Comparison of ENCODE assay signal across 8 cellular contexts in the genomic region with DNA sequence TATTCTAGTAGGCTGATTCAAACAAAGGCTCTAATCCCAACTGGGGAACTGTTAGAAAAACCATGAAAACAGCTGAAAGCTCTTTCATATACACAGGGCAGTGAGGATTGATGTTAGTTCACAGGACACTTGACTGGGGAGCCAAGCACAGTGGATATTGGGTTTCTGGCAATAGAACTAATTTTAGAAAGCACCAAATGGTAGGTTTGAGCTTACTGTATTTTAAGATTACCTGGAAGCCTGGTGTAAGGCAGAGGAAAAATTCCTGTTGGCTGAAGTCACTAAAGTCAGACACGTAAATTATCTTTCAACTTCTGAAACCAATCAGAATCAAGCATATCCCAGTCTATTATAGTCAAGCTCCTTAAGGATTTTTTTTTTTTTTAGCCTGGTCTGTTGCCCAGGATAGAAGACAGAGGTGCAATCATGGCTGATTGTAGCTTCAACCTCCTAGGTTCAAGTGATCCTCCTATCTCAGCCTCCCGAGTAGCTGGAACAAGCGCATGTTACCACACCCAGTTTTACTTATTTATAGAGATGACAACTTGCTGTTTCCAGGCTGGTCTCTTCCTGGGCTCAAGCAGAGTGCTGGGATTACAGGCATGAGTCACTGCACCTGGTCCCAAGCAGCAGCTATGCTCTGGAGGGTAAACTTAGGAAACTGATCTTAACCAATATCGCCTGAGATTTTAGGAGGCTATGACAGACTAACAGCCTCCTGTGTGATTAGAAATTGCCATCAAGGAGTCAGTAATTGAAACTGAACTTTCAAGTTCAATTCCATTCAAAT. TPM values are rescaled to one million over a fixed set of nuclear protein-coding genes. Genes with fewer than 3 reads are reported as not detected.
DNase-seq lines count a peak whose midpoint lies in the region; ATAC-seq lines count a peak whose summit lies in the region.

No MANE protein-coding gene starts in this region.

- peak overlapping the region; percentile 99 for H3K27ac Mint-ChIP-seq in activated T-cell treated with anti-CD3 and anti-CD28 coated beads, Interleukin-2, amount 50 U/mL, for 72 hours

- no peak overlapping the region for H3K27ac ChIP-seq in iPS-20b (ENCODE audit: low read length)

- DNase-seq in stimulated activated CD4-positive, alpha-beta T cell treated with anti-CD3 and anti-CD28 coated beads, Interleukin-15, amount 100 ng/mL, for 24 hours, result peak; percentile 33
- DNase-seq in stimulated activated CD4-positive, alpha-beta T cell treated with anti-CD3 and anti-CD28 coated beads, Interleukin-4, amount 100 ng/mL, for 24 hours, result no peak
- DNase-seq in activated T-cell treated with anti-CD3 and anti-CD28 coated beads, Interleukin-2, amount 50 U/mL, for 72 hours, result no peak
- DNase-seq in stimulated activated CD4-positive, alpha-beta T cell treated with anti-CD3 and anti-CD28 coated beads, Interleukin-12 subunit alpha, Interleukin-12 subunit beta, amount 100 ng/mL, for 4 hours, result no peak

- peaks cover 43% of the 10 kb centered on the region for H3K36me3 ChIP-seq in iPS-20b (ENCODE audit: insufficient read depth, low read depth, low read length)

- peak overlapping the region; percentile 99 to 100 for H3K4me3 Mint-ChIP-seq in activated T-cell treated with anti-CD3 and anti-CD28 coated beads, Interleukin-2, amount 50 U/mL, for 72 hours

- peaks cover 12% of the 10 kb centered on the region; the same call in 1 of the 2 replicates for H3K4me1 ChIP-seq in iPS-20b (ENCODE audit: insufficient read depth, low read length)

- peak overlapping the region; percentile 97; the same call in 1 of the 2 replicates for H3K9ac ChIP-seq in iPS-20b (ENCODE audit: low read depth, low read length)

- peaks cover 67% of the 10 kb centered on the region for H3K4me1 Mint-ChIP-seq in activated T-cell treated with anti-CD3 and anti-CD28 coated beads, Interleukin-2, amount 50 U/mL, for 72 hours (ENCODE audit: low read depth)

- H3K4me3 ChIP-seq in iPS-20b (ENCODE audit: low read length), result peak overlapping the region; percentile 95

- H3K27me3 Mint-ChIP-seq in activated T-cell treated with anti-CD3 and anti-CD28 coated beads, Interleukin-2, amount 50 U/mL, for 72 hours (ENCODE audit: low read depth), result no peaks in the 10 kb centered on the region

- H3K27me3 ChIP-seq in iPS-20b (ENCODE audit: insufficient read depth, low read length), result no peaks in the 10 kb centered on the region

- ATAC-seq in activated T-cell treated with anti-CD3 and anti-CD28 coated beads, Interleukin-2, amount 50 U/mL, for 72 hours (replicated peaks in 1 of 2), result no peak
- ATAC-seq in HG03460 (IDR thresholded peaks at IDR 0.05; ENCODE audit: unreplicated experiment), result no peak
- ATAC-seq in GM21619 (IDR thresholded peaks at IDR 0.05; ENCODE audit: unreplicated experiment), result no peak
- ATAC-seq in GM18502 (IDR thresholded peaks at IDR 0.05; ENCODE audit: poor library complexity, unreplicated experiment), result no peak

- no peaks in the 10 kb centered on the region for H3K9me3 ChIP-seq in iPS-20b (ENCODE audit: insufficient read depth, low read depth, low read length)

- H3K36me3 Mint-ChIP-seq in activated T-cell treated with anti-CD3 and anti-CD28 coated beads, Interleukin-2, amount 50 U/mL, for 72 hours (ENCODE audit: insufficient read depth in 2 of 2), result peaks cover 28 to 46% of the 10 kb centered on the region in 2 donors

- H3K9me3 Mint-ChIP-seq in activated T-cell treated with anti-CD3 and anti-CD28 coated beads, Interleukin-2, amount 50 U/mL, for 72 hours, result no peaks in the 10 kb centered on the region

RNA-seq across cellular contexts. Expression of gene SYNCRIP, which starts 32.5 kb away (rescaled TPM):
- total RNA-seq in activated T-cell treated with anti-CD3 and anti-CD28 coated beads, Interleukin-2, amount 50 U/mL, for 72 hours, result 10 to 100 TPM; 75.9 to 90.2 TPM
